Comparison of ENCODE assay signal across 14 cellular contexts in genomic region chr2:20597868-20598183, GRCh38. TPM values are rescaled to one million over a fixed set of nuclear protein-coding genes. Genes with fewer than 3 reads are reported as not detected.
A peak's percentile ranks its signal among the peaks of the same experiment; 100 is the strongest.
DNase-seq lines count a peak whose midpoint lies in the region; ATAC-seq and TF ChIP-seq lines count a peak whose summit lies in the region.
"Had no signal": no experiment of that assay in that cellular context is flagged by ENCODE, and none has a peak within 500 bp of the region (broad histone marks: within the 10 kb centered on the region; RNA-seq: fewer than 3 reads in every experiment).

No MANE protein-coding gene starts in this region.

- no peaks in the 10 kb centered on the region for H3K79me2 ChIP-seq in osteoblast (ENCODE audit: insufficient read depth, low read length)

- no peaks in the 10 kb centered on the region for H3K36me3 ChIP-seq in psoas muscle (ENCODE audit: insufficient read depth in 1 of 2, low read depth in 1 of 2)
- no peaks in the 10 kb centered on the region for H3K36me3 ChIP-seq in CD8-positive, alpha-beta T cell (ENCODE audit: insufficient read depth, low read length)
- H3K36me3 ChIP-seq in osteoblast (ENCODE audit: insufficient read depth, low read length): no peaks in the 10 kb centered on the region

- no peaks in the 10 kb centered on the region for H3K9me3 Mint-ChIP-seq in stimulated activated naive CD8-positive, alpha-beta T cell treated with anti-CD3 and anti-CD28 coated beads, Interleukin-15, Interleukin-2, amounts not matched to agents 100 ng/mL and 50 ng/mL, for 24 hours
- H3K9me3 Mint-ChIP-seq in stimulated activated naive CD8-positive, alpha-beta T cell treated with anti-CD3 and anti-CD28 coated beads, Interleukin-15, amount 100 ng/mL, for 72 hours: no peaks in the 10 kb centered on the region
- H3K9me3 Mint-ChIP-seq in immature natural killer cell: no peaks in the 10 kb centered on the region
- no peaks in the 10 kb centered on the region for H3K9me3 Mint-ChIP-seq in CD8-positive, alpha-beta T cell

- no peak overlapping the region for H3K4me2 ChIP-seq in osteoblast (ENCODE audit: insufficient read depth, low read length)

- H3K4me1 ChIP-seq in psoas muscle: peaks cover 27% of the 10 kb centered on the region
- no peaks in the 10 kb centered on the region for H3K4me1 ChIP-seq in CD8-positive, alpha-beta T cell (ENCODE audit: insufficient read depth, low read length)
- H3K4me1 ChIP-seq in osteoblast (ENCODE audit: insufficient read depth, low read length): peaks cover 39% of the 10 kb centered on the region

- H3K9me3 ChIP-seq in psoas muscle (no peaks in the 10 kb centered on the region), osteoblast (ENCODE audit: low read depth, low read length) (no peaks in the 10 kb centered on the region)
- no peaks in the 10 kb centered on the region for H3K9me3 ChIP-seq in CD8-positive, alpha-beta T cell (ENCODE audit: low read length)

- H3K4me3 ChIP-seq in psoas muscle (no peak overlapping the region), osteoblast (ENCODE audit: insufficient read depth, low read length) (no peak overlapping the region)
- no peak overlapping the region for H3K4me3 ChIP-seq in CD8-positive, alpha-beta T cell (ENCODE audit: low read depth, low read length)
- H3K4me3 ChIP-seq: GM12878 had no signal

- H3K4me1 Mint-ChIP-seq in stimulated activated naive CD8-positive, alpha-beta T cell treated with anti-CD3 and anti-CD28 coated beads, Interleukin-15, Interleukin-2, amounts not matched to agents 100 ng/mL and 50 ng/mL, for 24 hours (ENCODE audit: low read depth): peaks cover 30% of the 10 kb centered on the region
- peaks cover 19% of the 10 kb centered on the region for H3K4me1 Mint-ChIP-seq in stimulated activated naive CD8-positive, alpha-beta T cell treated with anti-CD3 and anti-CD28 coated beads, Interleukin-15, amount 100 ng/mL, for 72 hours
- H3K4me1 Mint-ChIP-seq in immature natural killer cell: peaks cover 34 to 38% of the 10 kb centered on the region in 2 donors
- H3K4me1 Mint-ChIP-seq in CD8-positive, alpha-beta T cell (ENCODE audit: low read depth): peaks cover 2% of the 10 kb centered on the region

- intact Hi-C loops in psoas muscle (cut with DNase I): no loop called here
- intact Hi-C loops in CD8-positive, alpha-beta T cell (cut with DNase I, micrococcal nuclease): no loop called here

- TF ChIP-seq CTCF in psoas muscle (IDR thresholded peaks at IDR 0.05) (no peak), osteoblast (IDR thresholded peaks at IDR 0.05; ENCODE audit: extremely low read depth, low read depth, low read length) (no peak)
- no peak for TF ChIP-seq CTCF in CD8-positive, alpha-beta T cell (IDR thresholded peaks at IDR 0.05)

- POLR2A ChIA-PET in CD8-positive, alpha-beta T cell (lab: Charles Lee): no interaction called here

- no peak overlapping the region for H3K4me3 Mint-ChIP-seq in stimulated activated naive CD8-positive, alpha-beta T cell treated with anti-CD3 and anti-CD28 coated beads, Interleukin-15, Interleukin-2, amounts not matched to agents 100 ng/mL and 50 ng/mL, for 24 hours
- no peak overlapping the region for H3K4me3 Mint-ChIP-seq in stimulated activated naive CD8-positive, alpha-beta T cell treated with anti-CD3 and anti-CD28 coated beads, Interleukin-15, amount 100 ng/mL, for 72 hours
- no peak overlapping the region for H3K4me3 Mint-ChIP-seq in immature natural killer cell
- no peak overlapping the region for H3K4me3 Mint-ChIP-seq in CD8-positive, alpha-beta T cell

- no peaks in the 10 kb centered on the region for H3K27me3 Mint-ChIP-seq in stimulated activated naive CD8-positive, alpha-beta T cell treated with anti-CD3 and anti-CD28 coated beads, Interleukin-15, Interleukin-2, amounts not matched to agents 100 ng/mL and 50 ng/mL, for 24 hours
- H3K27me3 Mint-ChIP-seq in stimulated activated naive CD8-positive, alpha-beta T cell treated with anti-CD3 and anti-CD28 coated beads, Interleukin-15, amount 100 ng/mL, for 72 hours: no peaks in the 10 kb centered on the region
- H3K27me3 Mint-ChIP-seq in immature natural killer cell (ENCODE audit: low read depth in 3 of 3): peaks cover 3 to 12% (median 5%) of the 10 kb centered on the region in 3 donors
- no peaks in the 10 kb centered on the region for H3K27me3 Mint-ChIP-seq in CD8-positive, alpha-beta T cell (ENCODE audit: low read depth)

- CTCF ChIA-PET in CD8-positive, alpha-beta T cell (lab: Charles Lee): no interaction called here

- no peak overlapping the region for H2AFZ ChIP-seq in osteoblast (ENCODE audit: low read length)

- H3K27ac Mint-ChIP-seq in stimulated activated naive CD8-positive, alpha-beta T cell treated with anti-CD3 and anti-CD28 coated beads, Interleukin-15, Interleukin-2, amounts not matched to agents 100 ng/mL and 50 ng/mL, for 24 hours: peak overlapping the region; percentile 49
- H3K27ac Mint-ChIP-seq in stimulated activated naive CD8-positive, alpha-beta T cell treated with anti-CD3 and anti-CD28 coated beads, Interleukin-15, amount 100 ng/mL, for 72 hours: no peak overlapping the region
- H3K27ac Mint-ChIP-seq in immature natural killer cell: peak overlapping the region in 4 of 6 donors; percentile 28 to 99 (median 81)
- no peak overlapping the region for H3K27ac Mint-ChIP-seq in CD8-positive, alpha-beta T cell

- no peaks in the 10 kb centered on the region for H4K20me1 ChIP-seq in osteoblast (ENCODE audit: insufficient read depth, low read length)

- ATAC-seq in stimulated activated naive CD8-positive, alpha-beta T cell treated with anti-CD3 and anti-CD28 coated beads, Interleukin-15, amount 100 ng/mL, for 72 hours: no peak
- ATAC-seq in psoas muscle (no peak), HG02678 (IDR thresholded peaks at IDR 0.05; ENCODE audit: unreplicated experiment) (no peak)
- ATAC-seq in CD8-positive, alpha-beta T cell: no peak
- ATAC-seq: GM12878 had no signal

- H3K27me3 ChIP-seq in psoas muscle (ENCODE audit: insufficient read depth in 3 of 3, low read length in 2 of 3): no peaks in the 10 kb centered on the region
- H3K27me3 ChIP-seq in CD8-positive, alpha-beta T cell (ENCODE audit: insufficient read depth, low read length): no peaks in the 10 kb centered on the region
- no peaks in the 10 kb centered on the region for H3K27me3 ChIP-seq in osteoblast (ENCODE audit: insufficient read depth, low read length)

- 83 to 90% (median 86%) methylated on average over 6 of the region's 6 CpGs for WGBS in psoas muscle, 3 donors

- H3K36me3 Mint-ChIP-seq in stimulated activated naive CD8-positive, alpha-beta T cell treated with anti-CD3 and anti-CD28 coated beads, Interleukin-15, Interleukin-2, amounts not matched to agents 100 ng/mL and 50 ng/mL, for 24 hours (ENCODE audit: low read depth): no peaks in the 10 kb centered on the region
- H3K36me3 Mint-ChIP-seq in immature natural killer cell: no peaks in the 10 kb centered on the region
- H3K36me3 Mint-ChIP-seq in CD8-positive, alpha-beta T cell: no peaks in the 10 kb centered on the region

- no peak for DNase-seq in stimulated activated naive CD8-positive, alpha-beta T cell treated with anti-CD3 and anti-CD28 coated beads, Interleukin-15, amount 100 ng/mL, for 72 hours
- DNase-seq in immature natural killer cell (no peak), psoas muscle (peak in 1 of 2 donors; percentile 32), hepatic stellate cell (ENCODE audit: low spot score) (no peak), osteoblast (ENCODE audit: insufficient read length, low spot score, missing footprints) (no peak)
- DNase-seq in CD8-positive, alpha-beta T cell: no peak
- DNase-seq: activated CD8-positive, alpha-beta memory T cell treated with anti-CD3 and anti-CD28 coated beads, Interleukin-2, amount 50 U/mL, for 4 hours; NCI-H226; stimulated activated CD4-positive, alpha-beta T cell treated with anti-CD3 and anti-CD28 coated beads, Interleukin-2, amount 100 ng/mL, for 24 hours; stimulated activated naive CD4-positive, alpha-beta T cell; T-helper 9 cell had no signal

- peak overlapping the region; percentile 51 for H3K27ac ChIP-seq in psoas muscle
- H3K27ac ChIP-seq in CD8-positive, alpha-beta T cell (ENCODE audit: low read depth, low read length): no peak overlapping the region
- H3K27ac ChIP-seq in osteoblast (ENCODE audit: low read depth, low read length): no peak overlapping the region

RNA-seq across cellular contexts. Expression of gene HS1BP3, which starts 53.1 kb away (rescaled TPM):
- polyA plus RNA-seq in immature natural killer cell (10 to 100 TPM; 19.2 to 31.1 (median 25.3) TPM), psoas muscle (10 to 100 TPM; 12.6 to 20.6 (median 13.2) TPM)
- total RNA-seq in psoas muscle (10 to 100 TPM in 3 of 4 donors, 1 to 10 TPM in 1; 9.2 to 12.1 (median 11.4) TPM), osteoblast (47.4 and 47.8 TPM in 2 replicates)
- 1 to 10 TPM; 3.3 to 6.9 TPM for total RNA-seq in CD8-positive, alpha-beta T cell

Comparison
In these comparisons a context has a peak if more than half of its experiments do, and no peak if none do; other contexts are left out.
1. H3K27ac Mint-ChIP-seq: peak in stimulated activated naive CD8-positive, alpha-beta T cell treated with anti-CD3 and anti-CD28 coated beads, Interleukin-15, Interleukin-2, amounts not matched to agents 100 ng/mL and 50 ng/mL, for 24 hours (single experiment) and immature natural killer cell (4 of 6); none in stimulated activated naive CD8-positive, alpha-beta T cell treated with anti-CD3 and anti-CD28 coated beads, Interleukin-15, amount 100 ng/mL, for 72 hours (0 of 2) and CD8-positive, alpha-beta T cell (single experiment).